In the genomic region with DNA sequence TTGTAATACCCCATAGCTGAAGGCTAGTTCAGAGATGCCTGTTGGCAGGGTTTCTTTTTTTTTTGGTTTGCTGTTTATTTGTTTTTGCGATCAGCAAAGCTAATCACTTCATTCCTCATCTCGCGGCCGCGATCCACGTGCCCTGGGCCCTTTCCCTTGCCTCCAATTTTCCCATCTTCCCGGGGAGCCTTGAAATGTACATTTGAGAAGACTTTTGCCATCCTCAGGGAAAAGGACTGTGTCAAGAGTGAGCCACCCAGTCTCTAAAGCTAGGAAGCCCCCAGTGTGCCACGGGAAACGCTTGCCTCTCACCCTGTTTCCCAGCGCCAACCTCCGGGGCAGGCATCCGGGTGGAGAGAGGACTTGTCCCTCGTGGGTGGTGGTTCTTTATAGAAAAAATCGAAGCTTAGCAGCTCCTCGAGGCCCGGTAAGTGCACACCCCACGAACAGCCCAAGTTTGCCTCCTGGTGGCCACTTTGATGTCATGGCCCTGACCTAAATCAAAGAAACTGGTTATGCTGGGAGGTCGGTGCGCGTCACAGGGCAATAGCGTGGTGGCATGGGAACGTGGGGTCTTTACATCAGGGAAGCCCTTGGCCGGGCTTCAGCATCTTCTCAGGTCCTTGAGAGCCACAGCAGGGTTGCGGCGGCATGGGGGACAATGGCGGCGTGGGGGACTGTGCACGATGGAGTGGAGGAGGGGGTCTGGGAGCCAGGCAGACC, we compare ENCODE assay signal across 8 cellular contexts. TPM values are rescaled to one million over a fixed set of nuclear protein-coding genes. Genes with fewer than 3 reads are reported as not detected.
DNase-seq lines count a peak whose midpoint lies in the region; ATAC-seq and TF ChIP-seq lines count a peak whose summit lies in the region.

No MANE protein-coding gene starts in this region.

- peak; percentile 73 for DNase-seq in Right ventricle myocardium inferior (ENCODE audit: missing footprints)
- no peak for DNase-seq in cardiac septum (ENCODE audit: low spot score)
- peak in 2 of 3 donors; percentile 11 to 26 for DNase-seq in T-helper 17 cell
- peak; percentile 76 for DNase-seq in endodermal cell
- DNase-seq in vagina (ENCODE audit: extremely low spot score in 2 of 2) = no peak

- peaks cover 54% of the 10 kb centered on the region for H3K9me3 Mint-ChIP-seq in endodermal cell

- peak; percentile 71 for TF ChIP-seq CTCF in endodermal cell (conservative IDR thresholded peaks at IDR 0.05)
- peak; percentile 11 to 64 (median 41) for TF ChIP-seq CTCF in vagina (IDR thresholded peaks at IDR 0.05)

- H3K9ac ChIP-seq in endodermal cell (ENCODE audit: extremely low read depth, low read length, poor library complexity, severe bottlenecking) (no peak overlapping the region), mucosa of rectum (ENCODE audit: low read depth in 1 of 2, low read length in 2 of 2) (peak overlapping the region in 1 of 2 donors; percentile 7)

- no peaks in the 10 kb centered on the region for H3K4me1 ChIP-seq in endodermal cell (ENCODE audit: control insufficient read depth, insufficient read depth, low read length)
- H3K4me1 ChIP-seq in mucosa of rectum (ENCODE audit: control insufficient read depth in 2 of 2, insufficient read depth in 2 of 2, low read length in 2 of 2) = peaks cover 0 to 11% of the 10 kb centered on the region in 2 donors
- H3K4me1 ChIP-seq in vagina = peaks cover 23% of the 10 kb centered on the region

- H3K36me3 Mint-ChIP-seq in T-helper 17 cell (ENCODE audit: low read depth) (no peaks in the 10 kb centered on the region), endodermal cell (ENCODE audit: low read depth) (no peaks in the 10 kb centered on the region)

- H3K4me3 ChIP-seq in endodermal cell (ENCODE audit: low read length) (no peak overlapping the region), mucosa of rectum (ENCODE audit: low read length in 2 of 2) (no peak overlapping the region), vagina (no peak overlapping the region)

- intact Hi-C loops in Right ventricle myocardium inferior (cut with DNase I) (loop anchor here (2.0 to 5.0 kb wide), 2 partner anchors 40 to 182 kb away; no protein-coding TSS in a partner anchor), cardiac septum (cut with DNase I) (no loop called here), vagina (cut with DNase I) (loop anchor here (2.0 to 5.0 kb wide), 2 partner anchors 37 to 48 kb away; no protein-coding TSS in a partner anchor)

- no peak for TF ChIP-seq POLR2A in vagina (IDR thresholded peaks at IDR 0.05)

- H3K36me3 ChIP-seq in endodermal cell (ENCODE audit: control insufficient read depth, insufficient read depth, low read length) = no peaks in the 10 kb centered on the region
- H3K36me3 ChIP-seq in mucosa of rectum (ENCODE audit: control insufficient read depth in 2 of 2, insufficient read depth in 2 of 2, low read length in 2 of 2) = no peaks in the 10 kb centered on the region
- peaks cover 0 to 5% of the 10 kb centered on the region in 2 donors for H3K36me3 ChIP-seq in vagina

- peaks cover 9% of the 10 kb centered on the region for H3K4me1 Mint-ChIP-seq in T-helper 17 cell
- H3K4me1 Mint-ChIP-seq in endodermal cell = peaks cover 7% of the 10 kb centered on the region

- H3K9me3 ChIP-seq in T-helper 17 cell (ENCODE audit: control insufficient read depth, low read length, poor library complexity, severe bottlenecking) (no peaks in the 10 kb centered on the region), endodermal cell (ENCODE audit: control insufficient read depth, low read length) (no peaks in the 10 kb centered on the region), mucosa of rectum (ENCODE audit: control insufficient read depth in 2 of 2, low read length in 2 of 2) (no peaks in the 10 kb centered on the region), vagina (no peaks in the 10 kb centered on the region)

- H3K4me3 Mint-ChIP-seq in T-helper 17 cell = no peak overlapping the region
- H3K4me3 Mint-ChIP-seq in endodermal cell = no peak overlapping the region

- H3K27me3 ChIP-seq in endodermal cell (ENCODE audit: control insufficient read depth, insufficient read depth, low read length, poor library complexity, severe bottlenecking) (no peaks in the 10 kb centered on the region), mucosa of rectum (ENCODE audit: control insufficient read depth in 2 of 2, insufficient read depth in 2 of 2, low read length in 2 of 2) (peaks cover 2 to 3% of the 10 kb centered on the region in 2 donors), vagina (no peaks in the 10 kb centered on the region)

- H3K27me3 Mint-ChIP-seq in T-helper 17 cell (no peaks in the 10 kb centered on the region), endodermal cell (ENCODE audit: insufficient read depth) (peaks cover 3% of the 10 kb centered on the region)

- peak; percentile 54 for ATAC-seq in Right ventricle myocardium inferior
- peak; percentile 62 for ATAC-seq in T-helper 17 cell
- ATAC-seq in GM18519 (IDR thresholded peaks at IDR 0.05; ENCODE audit: low FRiP score, unreplicated experiment) = no peak
- ATAC-seq in activated CD4-positive, CD25-positive, alpha-beta regulatory T cell treated with anti-CD3 and anti-CD28 coated beads, Interleukin-2, amount 50 U/mL, for 24 hours = no peak

- H3K27ac Mint-ChIP-seq in T-helper 17 cell (peak overlapping the region; percentile 32), endodermal cell (no peak overlapping the region)

- H3K27ac ChIP-seq in endodermal cell (ENCODE audit: low read depth, low read length) (no peak overlapping the region), mucosa of rectum (ENCODE audit: low read depth in 2 of 2, low read length in 2 of 2) (peak overlapping the region; percentile 26 to 27), vagina (peak overlapping the region; percentile 57)

- 63 to 76% methylated on average over 2 to 27 of the region's 28 CpGs for WGBS in endodermal cell (ENCODE audit: insufficient coverage in 1 of 2, insufficient read length in 1 of 2), 2 experiments

RNA-seq across cellular contexts. Expression of gene MAP7D3, which starts 42.0 kb away (rescaled TPM):
- total RNA-seq in Right ventricle myocardium inferior = 13.5 TPM
- total RNA-seq in cardiac septum = 15.6 TPM
- total RNA-seq in T-helper 17 cell = 1 to 10 TPM; 6.0 to 6.7 TPM
- 10 to 100 TPM; 12.3 to 14.2 TPM for total RNA-seq in endodermal cell
- polyA plus RNA-seq in endodermal cell (2013, experiment 1 of 2) = 12.3 TPM
- 10.4 TPM for polyA plus RNA-seq in endodermal cell (2013, experiment 2 of 2)
- total RNA-seq in vagina = 15.0 TPM

Comparison
In these comparisons a context has a peak if more than half of its experiments do, and no peak if none do; other contexts are left out.
1. DNase-seq: peak in Right ventricle myocardium inferior (single experiment), T-helper 17 cell (2 of 3) and endodermal cell (single experiment); none in cardiac septum (single experiment) and vagina (0 of 2).
2. ATAC-seq: peak in Right ventricle myocardium inferior (single experiment) and T-helper 17 cell (single experiment); none in GM18519 (single experiment) and activated CD4-positive, CD25-positive, alpha-beta regulatory T cell treated with anti-CD3 and anti-CD28 coated beads, Interleukin-2, amount 50 U/mL, for 24 hours (0 of 2).